Comparison of ENCODE assay signal across 8 cellular contexts in genomic region chr20:53940883-53941546, GRCh38.
A peak's percentile ranks its signal among the peaks of the same experiment; 100 is the strongest.
DNase-seq lines count a peak whose midpoint lies in the region; TF ChIP-seq lines count a peak whose summit lies in the region.

No MANE protein-coding gene starts in this region.

- H3K27me3 Mint-ChIP-seq in activated CD4-positive, alpha-beta T cell treated with anti-CD3 and anti-CD28 coated beads, Interleukin-2, amount 10 ng/mL, durations not matched to agents 7 days and 5 days = peaks cover 1% of the 10 kb centered on the region
- no peaks in the 10 kb centered on the region for H3K27me3 Mint-ChIP-seq in type B pancreatic cell

- no peak overlapping the region for H3K27ac ChIP-seq in RWPE1

- H3K27ac Mint-ChIP-seq in activated CD4-positive, alpha-beta T cell treated with anti-CD3 and anti-CD28 coated beads, Interleukin-2, amount 10 ng/mL, durations not matched to agents 7 days and 5 days = peak overlapping the region; percentile 9
- peak overlapping the region; percentile 76 for H3K27ac Mint-ChIP-seq in type B pancreatic cell

- H3K4me1 Mint-ChIP-seq in activated CD4-positive, alpha-beta T cell treated with anti-CD3 and anti-CD28 coated beads, Interleukin-2, amount 10 ng/mL, durations not matched to agents 7 days and 5 days = peaks cover 44% of the 10 kb centered on the region
- H3K4me1 Mint-ChIP-seq in type B pancreatic cell (ENCODE audit: unreplicated experiment) = peaks cover 29% of the 10 kb centered on the region

- CTCF ChIA-PET in activated CD4-positive, alpha-beta T cell treated with anti-CD3 and anti-CD28 coated beads, Interleukin-2, amount 10 ng/mL, durations not matched to agents 7 days and 5 days (lab: Charles Lee) = interaction anchor here (0.6 to 1.9 kb wide), 4 partner anchors 25 to 372 kb away, joined by 3 to 4 read pairs (median 3); no protein-coding TSS in a partner anchor
- CTCF ChIA-PET in RWPE1 (lab: Yijun Ruan, JAX) = interaction anchor here (0.8 to 1.9 kb wide), 5 partner anchors 116 to 259 kb away, joined by 3 to 12 read pairs (median 4); no protein-coding TSS in a partner anchor

- no peaks in the 10 kb centered on the region for H3K9me3 Mint-ChIP-seq in activated CD4-positive, alpha-beta T cell treated with anti-CD3 and anti-CD28 coated beads, Interleukin-2, amount 10 ng/mL, durations not matched to agents 7 days and 5 days
- H3K9me3 Mint-ChIP-seq in type B pancreatic cell = no peaks in the 10 kb centered on the region

- H3K36me3 Mint-ChIP-seq in activated CD4-positive, alpha-beta T cell treated with anti-CD3 and anti-CD28 coated beads, Interleukin-2, amount 10 ng/mL, durations not matched to agents 7 days and 5 days (ENCODE audit: low read depth) = no peaks in the 10 kb centered on the region
- H3K36me3 Mint-ChIP-seq in type B pancreatic cell = no peaks in the 10 kb centered on the region

- no peak for DNase-seq in activated CD4-positive, alpha-beta T cell treated with anti-CD3 and anti-CD28 coated beads, Interleukin-2, amount 10 ng/mL, durations not matched to agents 7 days and 5 days
- DNase-seq in activated CD4-positive, alpha-beta T cell treated with anti-CD3 and anti-CD28 coated beads for 4 hours = no peak
- DNase-seq in amniotic stem cell (lab: John Stamatoyannopoulos, UW) (peak; percentile 48), kidney glomerular epithelial cell (lab: John Stamatoyannopoulos, UW) (peak; percentile 71), type B pancreatic cell (ENCODE audit: extremely low spot score, unreplicated experiment) (no peak), RWPE1 (ENCODE audit: low spot score) (no peak), COLO668 (lab: John Stamatoyannopoulos, UW; ENCODE audit: unreplicated experiment) (no peak), activated gamma-delta T cell treated with Interleukin-2 at 50 U/mL for 16 hours (no peak)

- no peak overlapping the region for H3K4me3 Mint-ChIP-seq in activated CD4-positive, alpha-beta T cell treated with anti-CD3 and anti-CD28 coated beads, Interleukin-2, amount 10 ng/mL, durations not matched to agents 7 days and 5 days
- peak overlapping the region; percentile 37 for H3K4me3 Mint-ChIP-seq in type B pancreatic cell

- POLR2A ChIA-PET in activated CD4-positive, alpha-beta T cell treated with anti-CD3 and anti-CD28 coated beads, Interleukin-2, amount 10 ng/mL, durations not matched to agents 7 days and 5 days (lab: Charles Lee) = no interaction called here
- POLR2A ChIA-PET in RWPE1 (lab: Yijun Ruan, JAX; ENCODE audit: low non-redundant PET) = no interaction called here

- TF ChIP-seq CTCF in type B pancreatic cell (conservative IDR thresholded peaks at IDR 0.05) = no peak
- TF ChIP-seq CTCF in RWPE1 (conservative IDR thresholded peaks at IDR 0.05; ENCODE audit: low read depth) = no peak

Comparison
In these comparisons a context has a peak if more than half of its experiments do, and no peak if none do; other contexts are left out.
1. DNase-seq: peak in amniotic stem cell (single experiment) and kidney glomerular epithelial cell (single experiment); none in activated CD4-positive, alpha-beta T cell treated with anti-CD3 and anti-CD28 coated beads, Interleukin-2, amount 10 ng/mL, durations not matched to agents 7 days and 5 days (single experiment), activated CD4-positive, alpha-beta T cell treated with anti-CD3 and anti-CD28 coated beads for 4 hours (0 of 2), type B pancreatic cell (single experiment), RWPE1 (single experiment), COLO668 (single experiment) and activated gamma-delta T cell treated with Interleukin-2 at 50 U/mL for 16 hours (single experiment).